Comparison of ENCODE assay signal across 8 cellular contexts in genomic region chr5:122077451-122078115, GRCh38. TPM values are rescaled to one million over a fixed set of nuclear protein-coding genes. Genes with fewer than 3 reads are reported as not detected.
A peak's percentile ranks its signal among the peaks of the same experiment; 100 is the strongest.
DNase-seq lines count a peak whose midpoint lies in the region; ATAC-seq and TF ChIP-seq lines count a peak whose summit lies in the region.

No MANE protein-coding gene starts in this region.

- H3K9me3 ChIP-seq in WERI-Rb-1 (ENCODE audit: severe bottlenecking), result no peaks in the 10 kb centered on the region

- H3K4me3 Mint-ChIP-seq in T-helper 1 cell treated with Interleukin-12 subunit alpha and Interleukin-12 subunit beta and Interleukin-4 antibody, amounts not matched to agents 30 μg/mL and 1 μg/mL, for 36 hours, result peak overlapping the region; percentile 68

- H3K27ac Mint-ChIP-seq in T-helper 1 cell treated with Interleukin-12 subunit alpha and Interleukin-12 subunit beta and Interleukin-4 antibody, amounts not matched to agents 30 μg/mL and 1 μg/mL, for 36 hours, result no peak overlapping the region

- H3K27me3 Mint-ChIP-seq in T-helper 1 cell treated with Interleukin-12 subunit alpha and Interleukin-12 subunit beta and Interleukin-4 antibody, amounts not matched to agents 30 μg/mL and 1 μg/mL, for 36 hours (ENCODE audit: low read depth), result peaks cover 75% of the 10 kb centered on the region

- no peak overlapping the region for H3K27ac ChIP-seq in WERI-Rb-1

- H3K36me3 ChIP-seq in WERI-Rb-1, result no peaks in the 10 kb centered on the region

- H3K4me3 ChIP-seq in WERI-Rb-1 (ENCODE audit: low read depth, low read length), result peak overlapping the region; percentile 54
- H3K4me3 ChIP-seq in fibroblast of villous mesenchyme (ENCODE audit: low read depth, low read length), result peak overlapping the region; percentile 97

- TF ChIP-seq CTCF in WERI-Rb-1 (IDR thresholded peaks at IDR 0.05; ENCODE audit: low read depth, low read length) (no peak), fibroblast of villous mesenchyme (IDR thresholded peaks at IDR 0.05; ENCODE audit: insufficient read depth, low read depth, low read length) (no peak)

- ATAC-seq in HG02884 (IDR thresholded peaks at IDR 0.05; ENCODE audit: unreplicated experiment), result peak; percentile 28

- H3K9me3 Mint-ChIP-seq in T-helper 1 cell treated with Interleukin-12 subunit alpha and Interleukin-12 subunit beta and Interleukin-4 antibody, amounts not matched to agents 30 μg/mL and 1 μg/mL, for 36 hours, result no peaks in the 10 kb centered on the region

- peaks cover 5% of the 10 kb centered on the region for H3K27me3 ChIP-seq in WERI-Rb-1 (ENCODE audit: insufficient read depth, low read depth, severe bottlenecking)

- H3K36me3 Mint-ChIP-seq in T-helper 1 cell treated with Interleukin-12 subunit alpha and Interleukin-12 subunit beta and Interleukin-4 antibody, amounts not matched to agents 30 μg/mL and 1 μg/mL, for 36 hours (ENCODE audit: low read depth), result peaks cover 2% of the 10 kb centered on the region

- DNase-seq in T-helper 1 cell (no peak), WERI-Rb-1 (peak; percentile 31), fibroblast of villous mesenchyme (ENCODE audit: low read depth) (no peak), occipital lobe (lab: John Stamatoyannopoulos, UW) (peak; percentile 12), HPDE6-E6E7 (ENCODE audit: extremely low spot score) (no peak), SIG-M5 treated with dmso at 0.1 percent for 504 hours (lab: John Stamatoyannopoulos, UW; ENCODE audit: unreplicated experiment) (no peak)

- peaks cover 13% of the 10 kb centered on the region for H3K4me1 Mint-ChIP-seq in T-helper 1 cell treated with Interleukin-12 subunit alpha and Interleukin-12 subunit beta and Interleukin-4 antibody, amounts not matched to agents 30 μg/mL and 1 μg/mL, for 36 hours (ENCODE audit: low read depth)

RNA-seq across cellular contexts. Expression of gene LOX, which starts 0.5 kb away (rescaled TPM):
- 91.1 and 131 TPM in 2 replicates for total RNA-seq in fibroblast of villous mesenchyme
- 5.8 TPM for total RNA-seq in occipital lobe

RNA-seq across cellular contexts. Expression of gene ZNF474, which starts 51.8 kb away (rescaled TPM):
- 0.43 and 0.64 TPM in 2 replicates for total RNA-seq in fibroblast of villous mesenchyme
- total RNA-seq in occipital lobe, result 1.2 TPM

Comparison
In these comparisons a context has a peak if more than half of its experiments do, and no peak if none do; other contexts are left out.
1. DNase-seq: peak in WERI-Rb-1 (single experiment) and occipital lobe (single experiment); none in T-helper 1 cell (0 of 5), fibroblast of villous mesenchyme (single experiment), HPDE6-E6E7 (single experiment) and SIG-M5 treated with dmso at 0.1 percent for 504 hours (single experiment).
2. RNA of gene LOX, which starts 0.5 kb away (total RNA-seq): 91.1 to 131 TPM in fibroblast of villous mesenchyme; 5.8 TPM in occipital lobe (single experiment); every median in the first group is over 10 times any median in the second.